ENCODE assay signal across 22 cellular contexts in genomic region chr1:180210008-180210555, GRCh38. TPM values are rescaled to one million over a fixed set of nuclear protein-coding genes. Genes with fewer than 3 reads are reported as not detected.
A peak's percentile ranks its signal among the peaks of the same experiment; 100 is the strongest.
DNase-seq lines count a peak whose midpoint lies in the region; ATAC-seq, FAIRE-seq and TF ChIP-seq lines count a peak whose summit lies in the region.
"Had no signal": no experiment of that assay in that cellular context is flagged by ENCODE, and none has a peak within 500 bp of the region (broad histone marks: within the 10 kb centered on the region; RNA-seq: fewer than 3 reads in every experiment).

No MANE protein-coding gene starts in this region.

- no peak for TF ChIP-seq POLR2A in adrenal gland (IDR thresholded peaks at IDR 0.05)

- H3K4me3 ChIP-seq in left ventricle myocardium inferior (no peak overlapping the region), bronchial epithelial cell (ENCODE audit: low read depth, low read length) (no peak overlapping the region), lower lobe of right lung (no peak overlapping the region), adrenal gland (no peak overlapping the region)
- no peak overlapping the region for H3K4me3 ChIP-seq in effector memory CD4-positive, alpha-beta T cell (ENCODE audit: insufficient read depth, low read depth, low read length, poor library complexity, severe bottlenecking)
- H3K4me3 ChIP-seq: MG63, SJSA1 had no signal

- H3K9me3 ChIP-seq in left ventricle myocardium inferior (replicated peaks) (no peaks in the 10 kb centered on the region), lower lobe of right lung (no peaks in the 10 kb centered on the region), adrenal gland (replicated peaks in 1 of 3) (no peaks in the 10 kb centered on the region)
- no peaks in the 10 kb centered on the region for H3K9me3 ChIP-seq in effector memory CD4-positive, alpha-beta T cell (ENCODE audit: control insufficient read depth, low read length)
- H3K9me3 ChIP-seq: MG63, SJSA1 had no signal

- peaks cover 33% of the 10 kb centered on the region for H3K27me3 ChIP-seq in left ventricle myocardium inferior (ENCODE audit: low read depth)
- H3K27me3 ChIP-seq in bronchial epithelial cell (ENCODE audit: control insufficient read depth, insufficient read depth, low read length) = no peaks in the 10 kb centered on the region
- H3K27me3 ChIP-seq in lower lobe of right lung (ENCODE audit: low read depth) = peaks cover 8% of the 10 kb centered on the region
- no peaks in the 10 kb centered on the region for H3K27me3 ChIP-seq in effector memory CD4-positive, alpha-beta T cell (replicated peaks; ENCODE audit: control insufficient read depth, insufficient read depth, low read length, poor library complexity, severe bottlenecking)
- H3K27me3 ChIP-seq in adrenal gland = peaks cover 10% of the 10 kb centered on the region
- H3K27me3 ChIP-seq: MG63, SJSA1 had no signal

- intact Hi-C loops in Right ventricle myocardium inferior (cut with DNase I) (no loop called here), left ventricle myocardium inferior (cut with micrococcal nuclease) (no loop called here), lower lobe of right lung (cut with DNase I) (no loop called here), adrenal gland (cut with DNase I) (no loop called here)

- DNase-seq in Right ventricle myocardium inferior (ENCODE audit: missing footprints) (peak; percentile 16), left ventricle myocardium inferior (no peak), bronchial epithelial cell (ENCODE audit: low read depth) (peak; percentile 77), lower lobe of right lung (peak; percentile 13), adrenal gland (no peak), C1 segment of cervical spinal cord (lab: John Stamatoyannopoulos, UW) (no peak), occipital lobe (lab: John Stamatoyannopoulos, UW) (no peak)
- DNase-seq in effector memory CD4-positive, alpha-beta T cell = no peak
- DNase-seq: AML-193; CD4-positive, alpha-beta memory T cell; DMS79 treated with DMSO at 0.1 percent for 48 hours; MG63; NCI-H1092 treated with DMSO at 0.1 percent for 48 hours; NCI-H1694; NCI-H2107; NCI-H446 treated with DMSO at 0.1 percent for 48 hours had no signal

- H3K36me3 ChIP-seq in left ventricle myocardium inferior = no peaks in the 10 kb centered on the region
- no peaks in the 10 kb centered on the region for H3K36me3 ChIP-seq in bronchial epithelial cell (ENCODE audit: control insufficient read depth, insufficient read depth, low read length)
- H3K36me3 ChIP-seq in lower lobe of right lung = no peaks in the 10 kb centered on the region
- no peaks in the 10 kb centered on the region for H3K36me3 ChIP-seq in effector memory CD4-positive, alpha-beta T cell (ENCODE audit: control insufficient read depth, insufficient read depth, low read length)
- no peaks in the 10 kb centered on the region for H3K36me3 ChIP-seq in adrenal gland (replicated peaks in 1 of 2)
- H3K36me3 ChIP-seq: MG63, SJSA1 had no signal

- TF ChIP-seq CTCF in left ventricle myocardium inferior (IDR thresholded peaks at IDR 0.05; ENCODE audit: borderline replicate concordance) = no peak
- no peak for TF ChIP-seq CTCF in bronchial epithelial cell (IDR thresholded peaks at IDR 0.05; ENCODE audit: insufficient read depth, low read length, severe bottlenecking)
- no peak for TF ChIP-seq CTCF in lower lobe of right lung (IDR thresholded peaks at IDR 0.05)
- TF ChIP-seq CTCF in adrenal gland (IDR thresholded peaks at IDR 0.05) = no peak

- no peak overlapping the region for H3K27ac ChIP-seq in left ventricle myocardium inferior (replicated peaks)
- no peak overlapping the region for H3K27ac ChIP-seq in lower lobe of right lung
- H3K27ac ChIP-seq in effector memory CD4-positive, alpha-beta T cell (ENCODE audit: insufficient read depth, low read length, poor library complexity, severe bottlenecking) = no peak overlapping the region
- no peak overlapping the region for H3K27ac ChIP-seq in adrenal gland
- H3K27ac ChIP-seq: SJSA1 had no signal

- H3K4me1 ChIP-seq in left ventricle myocardium inferior (no peaks in the 10 kb centered on the region), lower lobe of right lung (no peaks in the 10 kb centered on the region), adrenal gland (replicated peaks in 1 of 2) (no peaks in the 10 kb centered on the region)
- H3K4me1 ChIP-seq in effector memory CD4-positive, alpha-beta T cell (ENCODE audit: control insufficient read depth, insufficient read depth, low read length, poor library complexity, severe bottlenecking) = peaks cover 4% of the 10 kb centered on the region
- H3K4me1 ChIP-seq: SJSA1 had no signal

- 88 to 100% (median 91%) methylated on average over 2 to 3 of the region's 3 CpGs for WGBS in adrenal gland, 4 donors

- ATAC-seq in Right ventricle myocardium inferior (no peak), lower lobe of right lung (no peak)
- ATAC-seq: HCT116 had no signal

- FAIRE-seq in bronchial epithelial cell (lab: Jason Lieb, UNC) = peak; percentile 68
- FAIRE-seq: D721Med, G401.6, GM12891, GM19239 had no signal

RNA-seq across cellular contexts. Expression of gene LHX4, which starts 20.0 kb away (rescaled TPM):
- total RNA-seq in Right ventricle myocardium inferior = not detected
- total RNA-seq in left ventricle myocardium inferior = not detected
- under 0.01 TPM in 2 replicates for total RNA-seq in bronchial epithelial cell
- total RNA-seq in lower lobe of right lung = not detected
- not detected for total RNA-seq in adrenal gland
- polyA plus RNA-seq in adrenal gland = not detected
- 0.31 TPM for total RNA-seq in occipital lobe
- total RNA-seq: CD4-positive, alpha-beta memory T cell had no signal

RNA-seq across cellular contexts. Expression of gene QSOX1, which starts 55.4 kb away (rescaled TPM):
- total RNA-seq in Right ventricle myocardium inferior = 97.7 TPM
- 102 TPM for total RNA-seq in left ventricle myocardium inferior
- 134 and 196 TPM in 2 replicates for total RNA-seq in bronchial epithelial cell
- total RNA-seq in lower lobe of right lung = 241 TPM
- 100 to 1,000 TPM in 7 of 8 donors, 10 to 100 TPM in 1; 60.7 to 234 (median 163) TPM for total RNA-seq in adrenal gland
- 100 to 1,000 TPM in 1 of 3 donors, 10 to 100 TPM in 2; 45.0 to 113 (median 57.7) TPM for polyA plus RNA-seq in adrenal gland
- 20.0 TPM for total RNA-seq in occipital lobe

Comparison
In these comparisons a context has a peak if more than half of its experiments do, and no peak if none do; other contexts are left out.
1. DNase-seq: peak in Right ventricle myocardium inferior (single experiment), bronchial epithelial cell (single experiment) and lower lobe of right lung (single experiment); none in left ventricle myocardium inferior (single experiment), effector memory CD4-positive, alpha-beta T cell (0 of 3), adrenal gland (0 of 7), C1 segment of cervical spinal cord (0 of 14) and occipital lobe (single experiment).